16 cellular contexts compared by ENCODE assay signal in the genomic region with DNA sequence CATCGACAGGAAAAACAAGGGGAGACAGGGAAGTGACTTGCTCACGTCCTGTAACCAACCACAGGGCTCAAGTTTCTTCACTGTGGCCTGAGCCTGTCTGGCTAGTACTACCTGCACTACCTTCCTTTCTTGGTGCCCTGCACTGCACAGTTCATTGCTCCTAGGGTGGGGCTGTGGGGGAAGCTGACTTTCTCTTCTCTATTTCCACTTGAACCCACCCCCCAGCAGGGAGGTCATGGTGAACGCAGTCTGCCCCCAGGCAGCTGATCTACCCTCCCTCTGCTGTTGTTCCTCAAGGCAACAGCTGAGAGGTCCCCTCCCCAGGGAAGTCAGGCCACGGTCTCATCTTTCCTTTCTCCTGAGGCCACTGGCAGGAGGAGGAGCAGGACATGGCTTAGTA.
A peak's percentile ranks its signal among the peaks of the same experiment; 100 is the strongest.
DNase-seq lines count a peak whose midpoint lies in the region; ATAC-seq and TF ChIP-seq lines count a peak whose summit lies in the region.
"Had no signal": no experiment of that assay in that cellular context is flagged by ENCODE, and none has a peak within 500 bp of the region (broad histone marks: within the 10 kb centered on the region; RNA-seq: fewer than 3 reads in every experiment).

No MANE protein-coding gene starts in this region.

- no peak for TF ChIP-seq CTCF in activated B cell treated with CpG ODN at 0.5 μM for 24 hours (IDR thresholded peaks at IDR 0.05)
- no peak for TF ChIP-seq CTCF in CD4-positive, alpha-beta T cell (IDR thresholded peaks at IDR 0.05)
- TF ChIP-seq CTCF in GM13977 (IDR thresholded peaks at IDR 0.05; ENCODE audit: extremely low read depth, insufficient read depth, missing control alignments): no peak

- ATAC-seq in GM19467 (IDR thresholded peaks at IDR 0.05; ENCODE audit: unreplicated experiment) (peak; percentile 86), HG02981 (IDR thresholded peaks at IDR 0.05; ENCODE audit: unreplicated experiment) (peak; percentile 58), activated B cell treated with CpG ODN at 0.5 μM for 24 hours (ENCODE audit: low read depth) (peak; percentile 89)
- ATAC-seq in CD4-positive, alpha-beta T cell (ENCODE audit: poor library complexity): no peak
- ATAC-seq: activated naive CD8-positive, alpha-beta T cell treated with anti-CD3 and anti-CD28 coated beads, Interleukin-2, amount 50 U/mL, for 24 hours; gastroesophageal sphincter; K562; left ventricle myocardium superior; stimulated activated naive CD8-positive, alpha-beta T cell treated with anti-CD3 and anti-CD28 coated beads, Interleukin-15, Interleukin-2, amounts not matched to agents 100 U/mL and 50 U/mL, for 24 hours had no signal

- no peak overlapping the region for H3K27ac Mint-ChIP-seq in activated B cell treated with CpG ODN at 0.5 μM for 24 hours
- H3K27ac Mint-ChIP-seq in CD4-positive, alpha-beta T cell: no peak overlapping the region
- H3K27ac Mint-ChIP-seq in activated naive CD8-positive, alpha-beta T cell treated with anti-CD3 and anti-CD28 coated beads for 36 hours: no peak overlapping the region
- H3K27ac Mint-ChIP-seq: activated naive CD8-positive, alpha-beta T cell treated with anti-CD3 and anti-CD28 coated beads, Interleukin-2, amount 50 U/mL, for 24 hours; T-helper 2 cell treated with Interferon-gamma antibody and Interleukin-4, amounts not matched to agents 5 μg/mL and 100 μg/mL, for 36 hours had no signal

- H3K27me3 Mint-ChIP-seq in activated B cell treated with CpG ODN at 0.5 μM for 24 hours: no peaks in the 10 kb centered on the region
- H3K27me3 Mint-ChIP-seq in CD4-positive, alpha-beta T cell: no peaks in the 10 kb centered on the region
- H3K27me3 Mint-ChIP-seq in activated naive CD8-positive, alpha-beta T cell treated with anti-CD3 and anti-CD28 coated beads for 36 hours: no peaks in the 10 kb centered on the region
- H3K27me3 Mint-ChIP-seq: activated naive CD8-positive, alpha-beta T cell treated with anti-CD3 and anti-CD28 coated beads, Interleukin-2, amount 50 U/mL, for 24 hours had no signal

- no peak overlapping the region for H3K9ac ChIP-seq in BLaER1 treated with 17β-estradiol and CSF1 and Interleukin-3, amounts not matched to agents 10 nM and 100 nM

- peaks cover 8 to 22% (median 13%) of the 10 kb centered on the region in 10 experiments for H3K4me1 ChIP-seq in BLaER1 treated with 17β-estradiol and CSF1 and Interleukin-3, amounts not matched to agents 10 nM and 100 nM
- H3K4me1 ChIP-seq: gastroesophageal sphincter had no signal

- H3K36me3 Mint-ChIP-seq in activated B cell treated with CpG ODN at 0.5 μM for 24 hours (ENCODE audit: low read depth): no peaks in the 10 kb centered on the region
- no peaks in the 10 kb centered on the region for H3K36me3 Mint-ChIP-seq in CD4-positive, alpha-beta T cell (ENCODE audit: low read depth)
- no peaks in the 10 kb centered on the region for H3K36me3 Mint-ChIP-seq in activated naive CD8-positive, alpha-beta T cell treated with anti-CD3 and anti-CD28 coated beads for 36 hours

- no peaks in the 10 kb centered on the region for H3K27me3 ChIP-seq in BLaER1 treated with 17β-estradiol and CSF1 and Interleukin-3, amounts not matched to agents 10 nM and 100 nM
- no peaks in the 10 kb centered on the region for H3K27me3 ChIP-seq in CD4-positive, alpha-beta T cell (ENCODE audit: control insufficient read depth, insufficient read depth, low read length)
- H3K27me3 ChIP-seq: gastroesophageal sphincter had no signal

- H3K4me3 Mint-ChIP-seq in activated B cell treated with CpG ODN at 0.5 μM for 24 hours: no peak overlapping the region
- H3K4me3 Mint-ChIP-seq in CD4-positive, alpha-beta T cell: no peak overlapping the region
- H3K4me3 Mint-ChIP-seq in activated naive CD8-positive, alpha-beta T cell treated with anti-CD3 and anti-CD28 coated beads for 36 hours: no peak overlapping the region
- H3K4me3 Mint-ChIP-seq: activated naive CD8-positive, alpha-beta T cell treated with anti-CD3 and anti-CD28 coated beads, Interleukin-2, amount 50 U/mL, for 24 hours; T-helper 2 cell treated with Interferon-gamma antibody and Interleukin-4, amounts not matched to agents 5 μg/mL and 100 μg/mL, for 36 hours had no signal

- no peaks in the 10 kb centered on the region for H3K9me3 Mint-ChIP-seq in activated B cell treated with CpG ODN at 0.5 μM for 24 hours
- no peaks in the 10 kb centered on the region for H3K9me3 Mint-ChIP-seq in CD4-positive, alpha-beta T cell
- H3K9me3 Mint-ChIP-seq in activated naive CD8-positive, alpha-beta T cell treated with anti-CD3 and anti-CD28 coated beads for 36 hours: no peaks in the 10 kb centered on the region
- H3K9me3 Mint-ChIP-seq: activated naive CD8-positive, alpha-beta T cell treated with anti-CD3 and anti-CD28 coated beads, Interleukin-2, amount 50 U/mL, for 24 hours had no signal

- H3K36me3 ChIP-seq in BLaER1 treated with 17β-estradiol and CSF1 and Interleukin-3, amounts not matched to agents 10 nM and 100 nM: no peaks in the 10 kb centered on the region
- H3K36me3 ChIP-seq: gastroesophageal sphincter had no signal

- intact Hi-C loops in activated B cell treated with CpG ODN at 0.5 μM for 24 hours (cut with micrococcal nuclease): no loop called here
- intact Hi-C loops in CD4-positive, alpha-beta T cell (cut with DNase I, micrococcal nuclease): no loop called here

- no peak overlapping the region for H3K4me3 ChIP-seq in BLaER1 treated with 17β-estradiol and CSF1 and Interleukin-3, amounts not matched to agents 10 nM and 100 nM
- H3K4me3 ChIP-seq: gastroesophageal sphincter, K562 had no signal

- no peaks in the 10 kb centered on the region for H4K20me1 ChIP-seq in BLaER1 treated with 17β-estradiol and CSF1 and Interleukin-3, amounts not matched to agents 10 nM and 100 nM

- peaks cover 27% of the 10 kb centered on the region for H3K4me1 Mint-ChIP-seq in activated B cell treated with CpG ODN at 0.5 μM for 24 hours
- H3K4me1 Mint-ChIP-seq in CD4-positive, alpha-beta T cell (ENCODE audit: low read depth): no peaks in the 10 kb centered on the region
- H3K4me1 Mint-ChIP-seq in activated naive CD8-positive, alpha-beta T cell treated with anti-CD3 and anti-CD28 coated beads for 36 hours: no peaks in the 10 kb centered on the region
- H3K4me1 Mint-ChIP-seq: activated naive CD8-positive, alpha-beta T cell treated with anti-CD3 and anti-CD28 coated beads, Interleukin-2, amount 50 U/mL, for 24 hours had no signal

- POLR2A ChIA-PET in activated B cell treated with CpG ODN at 0.5 μM for 24 hours (lab: Charles Lee): no interaction called here
- POLR2A ChIA-PET in CD4-positive, alpha-beta T cell (lab: Charles Lee): no interaction called here

- CTCF ChIA-PET in activated B cell treated with CpG ODN at 0.5 μM for 24 hours (lab: Charles Lee): no interaction called here
- CTCF ChIA-PET in CD4-positive, alpha-beta T cell (lab: Charles Lee): no interaction called here

- no peaks in the 10 kb centered on the region for H3K9me3 ChIP-seq in BLaER1 treated with 17β-estradiol and CSF1 and Interleukin-3, amounts not matched to agents 10 nM and 100 nM (replicated peaks in 1 of 11)
- no peaks in the 10 kb centered on the region for H3K9me3 ChIP-seq in CD4-positive, alpha-beta T cell (ENCODE audit: control insufficient read depth, low read length)
- H3K9me3 ChIP-seq: gastroesophageal sphincter had no signal

- H3K27ac ChIP-seq in BLaER1 treated with 17β-estradiol and CSF1 and Interleukin-3, amounts not matched to agents 10 nM and 100 nM: peak overlapping the region in 4 of 11 experiments; percentile 1 to 28 (median 16); a peak in 1 of 22 replicates
- no peak overlapping the region for H3K27ac ChIP-seq in CD4-positive, alpha-beta T cell (ENCODE audit: low read depth, low read length)
- H3K27ac ChIP-seq: gastroesophageal sphincter had no signal

- peak overlapping the region; percentile 43 to 80 (median 62); a peak in 21 of 22 replicates for H3K4me2 ChIP-seq in BLaER1 treated with 17β-estradiol and CSF1 and Interleukin-3, amounts not matched to agents 10 nM and 100 nM

- DNase-seq in activated B cell treated with CpG ODN at 0.5 μM for 24 hours (no peak), GM13977 (ENCODE audit: low spot score) (no peak)
- DNase-seq in CD4-positive, alpha-beta T cell: no peak
- DNase-seq in activated naive CD8-positive, alpha-beta T cell treated with anti-CD3 and anti-CD28 coated beads for 36 hours: no peak
- DNase-seq in activated T-cell treated with anti-CD3 and anti-CD28 coated beads, Interleukin-2, amount 50 U/mL, for 48 hours: no peak
- DNase-seq: activated naive CD8-positive, alpha-beta T cell treated with anti-CD3 and anti-CD28 coated beads, Interleukin-2, amount 50 U/mL, for 24 hours; left ventricle myocardium superior; NCI-H187 treated with DMSO at 0.1 percent for 48 hours; occipital lobe; stimulated activated naive CD8-positive, alpha-beta T cell treated with anti-CD3 and anti-CD28 coated beads, Interleukin-15, Interleukin-2, amounts not matched to agents 100 U/mL and 50 U/mL, for 24 hours had no signal

- in situ Hi-C loops in GM13977 (cut with MboI; ENCODE audit: low pct_unique_long_range_greater_than_20kb, low sequenced_read_pairs, unreplicated experiment): no loop called here
